In genomic region chr3:23867400-23867799, GRCh38 we compare ENCODE assay signal across 18 cellular contexts. TPM values are rescaled to one million over a fixed set of nuclear protein-coding genes. Genes with fewer than 3 reads are reported as not detected.
DNase-seq lines count a peak whose midpoint lies in the region; ATAC-seq and TF ChIP-seq lines count a peak whose summit lies in the region.
"Had no signal": no experiment of that assay in that cellular context is flagged by ENCODE, and none has a peak within 500 bp of the region (broad histone marks: within the 10 kb centered on the region; RNA-seq: fewer than 3 reads in every experiment).

No MANE protein-coding gene starts in this region.

- no peaks in the 10 kb centered on the region for H3K9me3 ChIP-seq in SK-N-SH
- H3K9me3 ChIP-seq in psoas muscle = no peaks in the 10 kb centered on the region
- no peaks in the 10 kb centered on the region for H3K9me3 ChIP-seq in tibial nerve
- H3K9me3 ChIP-seq: stomach had no signal

- H3K4me1 ChIP-seq in SK-N-SH (ENCODE audit: control insufficient read depth in 1 of 2, insufficient read depth in 2 of 2, low read depth in 1 of 2, low read length in 1 of 2) (peaks cover 6 to 14% of the 10 kb centered on the region in 2 experiments; a peak in 2 of 4 replicates), psoas muscle (peaks cover 59% of the 10 kb centered on the region), tibial nerve (peaks cover 0 to 50% (median 22%) of the 10 kb centered on the region in 4 donors)

- CTCF ChIA-PET in SK-N-SH (lab: Yijun Ruan, JAX) = interaction anchor here (0.8 kb wide), 1 partner anchor 10 kb away, joined by 3 read pairs; no protein-coding TSS in a partner anchor

- H3K27ac ChIP-seq in SK-N-SH (ENCODE audit: low read depth in 2 of 2, low read length in 1 of 2) = no peak overlapping the region
- H3K27ac ChIP-seq in brain microvascular endothelial cell = no peak overlapping the region
- H3K27ac ChIP-seq in psoas muscle = peak overlapping the region; percentile 48
- no peak overlapping the region for H3K27ac ChIP-seq in tibial nerve
- H3K27ac ChIP-seq: stomach had no signal

- H3K9ac ChIP-seq in SK-N-SH = no peak overlapping the region

- H3K79me2 ChIP-seq in SK-N-SH (ENCODE audit: insufficient read depth) = peaks cover 23% of the 10 kb centered on the region

- H3K4me3 ChIP-seq in SK-N-SH (ENCODE audit: low read depth in 2 of 2, low read length in 1 of 2) (no peak overlapping the region), brain microvascular endothelial cell (ENCODE audit: low read depth, low read length) (no peak overlapping the region), psoas muscle (no peak overlapping the region), tibial nerve (no peak overlapping the region)
- H3K4me3 ChIP-seq: stomach had no signal

- no peak for TF ChIP-seq EP300 in SK-N-SH (IDR thresholded peaks at IDR 0.05; ENCODE audit: borderline replicate concordance in 1 of 2, low read depth in 1 of 2, low read length in 1 of 2)
- no peak for TF ChIP-seq EP300 in tibial nerve (IDR thresholded peaks at IDR 0.05)

- TF ChIP-seq RAD21 in SK-N-SH (IDR thresholded peaks at IDR 0.05; ENCODE audit: low read length) = peak; percentile 52

- 0 out of 2 replicates have a peak, but pooled peaks have one; percentile 23 for TF ChIP-seq CTCF in SK-N-SH (IDR thresholded peaks at IDR 0.05)
- TF ChIP-seq CTCF in brain microvascular endothelial cell (IDR thresholded peaks at IDR 0.05; ENCODE audit: low read depth, low read length, missing control alignments) = peak; percentile 30
- TF ChIP-seq CTCF in psoas muscle (IDR thresholded peaks at IDR 0.05) = no peak
- TF ChIP-seq CTCF in tibial nerve (IDR thresholded peaks at IDR 0.05) = no peak

- peaks cover 50% of the 10 kb centered on the region for H4K20me1 ChIP-seq in SK-N-SH (ENCODE audit: insufficient read depth)

- no peak for ATAC-seq in SK-N-SH treated with all-trans-retinoic acid at 6 μM for 48 hours
- ATAC-seq in psoas muscle = no peak
- no peak for ATAC-seq in GM18520 (IDR thresholded peaks at IDR 0.05; ENCODE audit: unreplicated experiment)
- ATAC-seq: activated CD4-positive, CD25-positive, alpha-beta regulatory T cell treated with anti-CD3 and anti-CD28 coated beads, Interleukin-2, amount 50 U/mL, for 24 hours; right cardiac atrium had no signal

- H3K27me3 ChIP-seq in SK-N-SH (ENCODE audit: insufficient read depth) (no peaks in the 10 kb centered on the region), brain microvascular endothelial cell (replicated peaks) (no peaks in the 10 kb centered on the region), psoas muscle (ENCODE audit: insufficient read depth in 3 of 3, low read length in 2 of 3) (no peaks in the 10 kb centered on the region), tibial nerve (no peaks in the 10 kb centered on the region)
- H3K27me3 ChIP-seq: stomach had no signal

- no peaks in the 10 kb centered on the region for H3K9me2 ChIP-seq in SK-N-SH

- no peak overlapping the region for H2AFZ ChIP-seq in SK-N-SH (ENCODE audit: low read depth)

- POLR2A ChIA-PET in SK-N-SH (lab: Yijun Ruan, JAX) = no interaction called here

- TF ChIP-seq POLR2A in tibial nerve (IDR thresholded peaks at IDR 0.05) = no peak

- intact Hi-C loops in psoas muscle (cut with DNase I) = no loop called here

- no peaks in the 10 kb centered on the region for H3F3A ChIP-seq in SK-N-SH (replicated peaks; ENCODE audit: insufficient read depth)

- 74% methylated on average over 1 of the region's 1 CpG for WGBS in SK-N-SH (ENCODE audit: low lambda C conversion rate)
- 70 to 94% (median 76%) methylated on average over 1 of the region's 1 CpG for WGBS in psoas muscle, 3 donors
- WGBS in tibial nerve, 2 donors = 55 to 68% methylated on average over 1 of the region's 1 CpG

- H3K4me2 ChIP-seq in SK-N-SH = no peak overlapping the region

- DNase-seq in SK-N-SH (no peak), NCI-H526 (lab: John Stamatoyannopoulos, UW) (peak; percentile 34 to 64), brain microvascular endothelial cell (no peak), psoas muscle (no peak), tibial nerve (ENCODE audit: low spot score in 2 of 2) (no peak)
- no peak for DNase-seq in activated CD4-positive, CD25-positive, alpha-beta regulatory T cell (lab: John Stamatoyannopoulos, UW)
- DNase-seq: activated gamma-delta T cell treated with Interleukin-2 at 50 U/mL for 16 hours, cortex of kidney, DMS79, HCEC 1CT, NCI-H1694 treated with DMSO at 0.1 percent for 48 hours, NCI-H524 treated with DMSO at 0.1 percent for 48 hours, right cardiac atrium, stomach, T-helper 2 cell had no signal

- in situ Hi-C loops in brain microvascular endothelial cell (cut with HindIII; ENCODE audit: low pct_ligation_motif_present, low sequenced_read_pairs) = no loop called here

- H3K36me3 ChIP-seq in SK-N-SH (replicated peaks in 1 of 2; ENCODE audit: control insufficient read depth in 1 of 2, insufficient read depth in 2 of 2, low read length in 1 of 2) = peaks cover 0 to 2% of the 10 kb centered on the region in 2 experiments
- H3K36me3 ChIP-seq in brain microvascular endothelial cell (replicated peaks) = no peaks in the 10 kb centered on the region
- no peaks in the 10 kb centered on the region for H3K36me3 ChIP-seq in psoas muscle (ENCODE audit: insufficient read depth in 1 of 2, low read depth in 1 of 2)
- no peaks in the 10 kb centered on the region for H3K36me3 ChIP-seq in tibial nerve
- H3K36me3 ChIP-seq: stomach had no signal

TF ChIP-seq in SK-N-SH, 30 proteins besides CTCF, POLR2A, EP300 and RAD21 (continues in another document):
- no peak for TF ChIP-seq ZBTB33 (IDR thresholded peaks at IDR 0.05; ENCODE audit: borderline replicate concordance, low read depth)
- TF ChIP-seq ELF1 (IDR thresholded peaks at IDR 0.05) = no peak
- TF ChIP-seq MEF2A (IDR thresholded peaks at IDR 0.05; ENCODE audit: borderline replicate concordance, low read depth) = no peak
- TF ChIP-seq EZH2phosphoT487 (IDR thresholded peaks at IDR 0.05; ENCODE audit: borderline replicate concordance, low read depth) = no peak
- no peak for TF ChIP-seq GABPA (IDR thresholded peaks at IDR 0.05; ENCODE audit: low read depth)
- no peak for TF ChIP-seq GATA2 (CRISPR knock-in tag; IDR thresholded peaks at IDR 0.05)

TF ChIP-seq in SK-N-SH treated with all-trans-retinoic acid at 6 μM for 48 hours, 23 proteins besides CTCF, POLR2A, EP300 and RAD21 (continues in another document):
- no peak for TF ChIP-seq ESRRG (CRISPR knock-in tag; IDR thresholded peaks at IDR 0.05)
- TF ChIP-seq CSDC2 (CRISPR knock-in tag; IDR thresholded peaks at IDR 0.05) = no peak
- TF ChIP-seq SNAI2 (CRISPR knock-in tag; IDR thresholded peaks at IDR 0.05) = no peak
- TF ChIP-seq OSR1 (CRISPR knock-in tag; IDR thresholded peaks at IDR 0.05) = no peak
- TF ChIP-seq TOX (CRISPR knock-in tag; IDR thresholded peaks at IDR 0.05; ENCODE audit: borderline replicate concordance) = no peak
- no peak for TF ChIP-seq PPARA (CRISPR knock-in tag; IDR thresholded peaks at IDR 0.05; ENCODE audit: borderline replicate concordance)
- TF ChIP-seq ISL1 (CRISPR knock-in tag; IDR thresholded peaks at IDR 0.05) = no peak
- TF ChIP-seq ZNF565 (CRISPR knock-in tag; conservative IDR thresholded peaks at IDR 0.05; ENCODE audit: low read depth) = no peak
- TF ChIP-seq TSHZ2 (CRISPR knock-in tag; IDR thresholded peaks at IDR 0.05) = no peak
- TF ChIP-seq TCF4 (CRISPR knock-in tag; IDR thresholded peaks at IDR 0.05; ENCODE audit: borderline replicate concordance) = no peak
- no peak for TF ChIP-seq ZNF8 (CRISPR knock-in tag; IDR thresholded peaks at IDR 0.05)
- no peak for TF ChIP-seq ZC3H10 (CRISPR knock-in tag; IDR thresholded peaks at IDR 0.05)
- no peak for TF ChIP-seq ZFP3 (CRISPR knock-in tag; IDR thresholded peaks at IDR 0.05)
- no peak for TF ChIP-seq GLIS3 (CRISPR knock-in tag; IDR thresholded peaks at IDR 0.05)
- no peak for TF ChIP-seq BACH2 (CRISPR knock-in tag; IDR thresholded peaks at IDR 0.05; ENCODE audit: borderline replicate concordance)

RNA-seq across cellular contexts. Expression of gene NKIRAS1, which starts 49.4 kb away (rescaled TPM):
- polyA plus RNA-seq in SK-N-SH (2012; rRNA removed) = 8.1 and 10.6 TPM in 2 replicates
- polyA plus RNA-seq in SK-N-SH (2012; cell fraction: cytosol; rRNA removed) = 12.1 and 17.0 TPM in 2 replicates
- 5.6 and 7.1 TPM in 2 replicates for polyA plus RNA-seq in SK-N-SH (2012; cell fraction: nucleus; rRNA removed)
- 10 to 100 TPM; 19.8 to 30.7 (median 21.3) TPM for total RNA-seq in psoas muscle
- polyA plus RNA-seq in psoas muscle = 10 to 100 TPM; 19.5 to 52.4 (median 24.7) TPM
- total RNA-seq in tibial nerve = 10 to 100 TPM in 2 of 4 donors, 1 to 10 TPM in 2; 6.6 to 14.9 (median 9.3) TPM

RNA-seq across cellular contexts. Expression of gene RPL15, which starts 49.5 kb away (rescaled TPM):
- polyA plus RNA-seq in SK-N-SH (2012; rRNA removed) = 4,623 and 5,582 TPM in 2 replicates
- polyA plus RNA-seq in SK-N-SH (2012; cell fraction: cytosol; rRNA removed) = 4,989 and 5,704 TPM in 2 replicates
- 1,488 and 1,754 TPM in 2 replicates for polyA plus RNA-seq in SK-N-SH (2012; cell fraction: nucleus; rRNA removed)
- 1,000 to 10,000 TPM; 1,021 to 1,350 (median 1,156) TPM for total RNA-seq in psoas muscle
- polyA plus RNA-seq in psoas muscle = 1,000 to 10,000 TPM; 1,831 to 2,855 (median 2,304) TPM
- 1,000 to 10,000 TPM; 1,296 to 1,829 (median 1,447) TPM for total RNA-seq in tibial nerve

Comparison
In these comparisons a context has a peak if more than half of its experiments do, and no peak if none do; other contexts are left out.
1. DNase-seq: peak in NCI-H526 (2 of 2); none in SK-N-SH (single experiment), brain microvascular endothelial cell (single experiment), psoas muscle (0 of 2), tibial nerve (0 of 2) and activated CD4-positive, CD25-positive, alpha-beta regulatory T cell (0 of 4).
2. CTCF ChIP-seq: peak in SK-N-SH (single experiment) and brain microvascular endothelial cell (single experiment); none in psoas muscle (single experiment) and tibial nerve (0 of 5).